In the genomic region with DNA sequence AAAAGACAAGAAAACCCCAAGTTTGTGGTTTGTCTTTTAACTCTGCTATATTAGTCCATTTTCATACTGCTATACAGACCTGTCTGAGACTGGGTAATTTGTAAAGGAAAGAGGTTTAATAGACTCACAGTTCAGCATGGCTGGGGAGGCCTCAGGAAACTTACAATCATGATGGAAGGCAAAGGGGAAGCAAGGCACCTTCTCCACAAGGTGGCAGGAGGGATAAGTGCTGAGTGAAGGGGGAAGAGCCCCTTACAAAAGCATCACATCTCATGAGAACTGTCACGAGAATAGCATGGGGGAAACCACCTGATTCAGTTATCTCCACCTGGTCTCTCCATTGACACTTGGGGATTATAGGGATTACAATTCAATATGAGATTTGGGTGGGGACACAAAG, we compare ENCODE assay signal across 1 cellular context.
TF ChIP-seq lines count a peak whose summit lies in the region.

No MANE protein-coding gene starts in this region.

TF ChIP-seq in H1, 55 proteins besides CTCF, POLR2A, EP300 and RAD21:
- TF ChIP-seq ASH2L (IDR thresholded peaks at IDR 0.05; ENCODE audit: low read length) (no peak), RNF2 (IDR thresholded peaks at IDR 0.05; ENCODE audit: borderline replicate concordance, low read depth, low read length, missing control alignments, poor library complexity, severe bottlenecking) (no peak), SIRT6 (IDR thresholded peaks at IDR 0.05; ENCODE audit: low read length) (no peak), SAP30 (IDR thresholded peaks at IDR 0.05; ENCODE audit: insufficient read depth, insufficient replicate concordance, low read length) (no peak), FOSL1 (IDR thresholded peaks at IDR 0.05; ENCODE audit: insufficient read depth, low read depth, low read length) (no peak), MAFK (IDR thresholded peaks at IDR 0.05; ENCODE audit: low read depth, low read length) (no peak), EZH2 (IDR thresholded peaks at IDR 0.05; ENCODE audit: low read depth, low read length, severe bottlenecking) (no peak), CBX5 (IDR thresholded peaks at IDR 0.05; ENCODE audit: low read depth, low read length) (no peak), SP4 (IDR thresholded peaks at IDR 0.05; ENCODE audit: low read length) (no peak), KDM1A (IDR thresholded peaks at IDR 0.05; ENCODE audit: borderline replicate concordance, low read length) (no peak), TAF1 (IDR thresholded peaks at IDR 0.05; ENCODE audit: low read depth, low read length) (no peak), KDM4A (IDR thresholded peaks at IDR 0.05; ENCODE audit: low read depth, low read length, severe bottlenecking) (no peak)
TF ChIP-seq in H1: peak in this region for 0.
